ENCODE assay signal across 1 cellular context in the genomic region with DNA sequence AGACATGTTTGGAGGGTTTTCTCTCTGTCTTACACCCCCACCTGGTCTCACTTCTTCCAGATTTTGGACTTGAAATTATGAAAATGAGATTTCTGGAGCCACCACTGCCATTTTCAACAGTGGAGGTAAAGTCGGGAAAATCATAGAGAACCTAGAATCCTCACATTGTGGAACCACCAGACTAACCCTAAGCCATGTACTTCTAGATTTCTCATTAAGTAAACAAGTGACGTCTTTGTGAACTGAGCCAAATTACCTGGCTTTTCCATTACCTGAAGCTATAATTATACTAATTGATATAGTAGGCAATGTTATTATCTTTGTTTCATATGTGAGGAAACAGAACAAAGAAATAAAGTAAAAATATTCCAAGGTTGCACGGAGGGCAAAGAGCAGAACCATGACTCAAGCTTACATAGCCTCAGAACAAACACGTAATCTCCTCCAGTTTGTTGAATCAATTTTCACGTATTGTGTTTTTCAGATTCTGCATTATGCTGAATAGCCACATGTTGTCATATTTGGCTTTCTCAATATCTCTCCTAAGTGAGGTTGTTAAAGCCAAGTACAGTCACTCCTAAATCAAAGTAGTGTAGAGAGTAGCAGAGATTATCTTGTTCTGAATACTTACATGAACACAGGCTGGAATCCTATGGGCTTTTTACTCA.
TF ChIP-seq lines count a peak whose summit lies in the region.

No MANE protein-coding gene starts in this region.

TF ChIP-seq in GM23338, 12 proteins besides CTCF, POLR2A, EP300 and RAD21 (continued from another document):
- TF ChIP-seq, protein P1, sequence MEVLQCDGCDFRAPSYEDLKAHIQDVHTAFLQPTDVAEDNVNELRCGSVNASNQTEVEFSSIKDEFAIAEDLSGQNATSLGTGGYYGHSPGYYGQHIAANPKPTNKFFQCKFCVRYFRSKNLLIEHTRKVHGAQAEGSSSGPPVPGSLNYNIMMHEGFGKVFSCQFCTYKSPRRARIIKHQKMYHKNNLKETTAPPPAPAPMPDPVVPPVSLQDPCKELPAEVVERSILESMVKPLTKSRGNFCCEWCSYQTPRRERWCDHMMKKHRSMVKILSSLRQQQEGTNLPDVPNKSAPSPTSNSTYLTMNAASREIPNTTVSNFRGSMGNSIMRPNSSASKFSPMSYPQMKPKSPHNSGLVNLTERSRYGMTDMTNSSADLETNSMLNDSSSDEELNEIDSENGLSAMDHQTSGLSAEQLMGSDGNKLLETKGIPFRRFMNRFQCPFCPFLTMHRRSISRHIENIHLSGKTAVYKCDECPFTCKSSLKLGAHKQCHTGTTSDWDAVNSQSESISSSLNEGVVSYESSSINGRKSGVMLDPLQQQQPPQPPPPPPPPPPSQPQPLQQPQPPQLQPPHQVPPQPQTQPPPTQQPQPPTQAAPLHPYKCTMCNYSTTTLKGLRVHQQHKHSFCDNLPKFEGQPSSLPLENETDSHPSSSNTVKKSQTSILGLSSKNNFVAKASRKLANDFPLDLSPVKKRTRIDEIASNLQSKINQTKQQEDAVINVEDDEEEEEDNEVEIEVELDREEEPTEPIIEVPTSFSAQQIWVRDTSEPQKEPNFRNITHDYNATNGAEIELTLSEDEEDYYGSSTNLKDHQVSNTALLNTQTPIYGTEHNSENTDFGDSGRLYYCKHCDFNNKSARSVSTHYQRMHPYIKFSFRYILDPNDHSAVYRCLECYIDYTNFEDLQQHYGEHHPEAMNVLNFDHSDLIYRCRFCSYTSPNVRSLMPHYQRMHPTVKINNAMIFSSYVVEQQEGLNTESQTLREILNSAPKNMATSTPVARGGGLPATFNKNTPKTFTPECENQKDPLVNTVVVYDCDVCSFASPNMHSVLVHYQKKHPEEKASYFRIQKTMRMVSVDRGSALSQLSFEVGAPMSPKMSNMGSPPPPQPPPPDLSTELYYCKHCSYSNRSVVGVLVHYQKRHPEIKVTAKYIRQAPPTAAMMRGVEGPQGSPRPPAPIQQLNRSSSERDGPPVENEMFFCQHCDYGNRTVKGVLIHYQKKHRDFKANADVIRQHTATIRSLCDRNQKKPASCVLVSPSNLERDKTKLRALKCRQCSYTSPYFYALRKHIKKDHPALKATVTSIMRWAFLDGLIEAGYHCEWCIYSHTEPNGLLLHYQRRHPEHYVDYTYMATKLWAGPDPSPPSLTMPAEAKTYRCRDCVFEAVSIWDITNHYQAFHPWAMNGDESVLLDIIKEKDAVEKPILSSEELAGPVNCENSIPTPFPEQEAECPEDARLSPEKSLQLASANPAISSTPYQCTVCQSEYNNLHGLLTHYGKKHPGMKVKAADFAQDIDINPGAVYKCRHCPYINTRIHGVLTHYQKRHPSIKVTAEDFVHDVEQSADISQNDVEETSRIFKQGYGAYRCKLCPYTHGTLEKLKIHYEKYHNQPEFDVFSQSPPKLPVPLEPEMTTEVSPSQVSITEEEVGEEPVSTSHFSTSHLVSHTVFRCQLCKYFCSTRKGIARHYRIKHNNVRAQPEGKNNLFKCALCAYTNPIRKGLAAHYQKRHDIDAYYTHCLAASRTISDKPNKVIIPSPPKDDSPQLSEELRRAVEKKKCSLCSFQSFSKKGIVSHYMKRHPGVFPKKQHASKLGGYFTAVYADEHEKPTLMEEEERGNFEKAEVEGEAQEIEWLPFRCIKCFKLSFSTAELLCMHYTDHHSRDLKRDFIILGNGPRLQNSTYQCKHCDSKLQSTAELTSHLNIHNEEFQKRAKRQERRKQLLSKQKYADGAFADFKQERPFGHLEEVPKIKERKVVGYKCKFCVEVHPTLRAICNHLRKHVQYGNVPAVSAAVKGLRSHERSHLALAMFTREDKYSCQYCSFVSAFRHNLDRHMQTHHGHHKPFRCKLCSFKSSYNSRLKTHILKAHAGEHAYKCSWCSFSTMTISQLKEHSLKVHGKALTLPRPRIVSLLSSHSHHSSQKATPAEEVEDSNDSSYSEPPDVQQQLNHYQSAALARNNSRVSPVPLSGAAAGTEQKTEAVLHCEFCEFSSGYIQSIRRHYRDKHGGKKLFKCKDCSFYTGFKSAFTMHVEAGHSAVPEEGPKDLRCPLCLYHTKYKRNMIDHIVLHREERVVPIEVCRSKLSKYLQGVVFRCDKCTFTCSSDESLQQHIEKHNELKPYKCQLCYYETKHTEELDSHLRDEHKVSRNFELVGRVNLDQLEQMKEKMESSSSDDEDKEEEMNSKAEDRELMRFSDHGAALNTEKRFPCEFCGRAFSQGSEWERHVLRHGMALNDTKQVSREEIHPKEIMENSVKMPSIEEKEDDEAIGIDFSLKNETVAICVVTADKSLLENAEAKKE (CRISPR knock-in tag; IDR thresholded peaks at IDR 0.05): no peak
- TF ChIP-seq POLR2AphosphoS5 (IDR thresholded peaks at IDR 0.05; ENCODE audit: low read depth): no peak
- TF ChIP-seq ZNF331 (CRISPR knock-in tag; IDR thresholded peaks at IDR 0.05; ENCODE audit: low read depth): no peak
- TF ChIP-seq STAT1 (IDR thresholded peaks at IDR 0.05; ENCODE audit: unreplicated experiment): no peak
- TF ChIP-seq NANOG (IDR thresholded peaks at IDR 0.05; ENCODE audit: borderline replicate concordance): no peak
- TF ChIP-seq EZH2phosphoT487 (IDR thresholded peaks at IDR 0.05; ENCODE audit: unreplicated experiment): no peak
TF ChIP-seq in GM23338: peak in this region for 0.
